Comparison of ENCODE assay signal across 8 cellular contexts in genomic region chr16:89031715-89032659, GRCh38. TPM values are rescaled to one million over a fixed set of nuclear protein-coding genes. Genes with fewer than 3 reads are reported as not detected.
DNase-seq lines count a peak whose midpoint lies in the region; ATAC-seq and TF ChIP-seq lines count a peak whose summit lies in the region.

No MANE protein-coding gene starts in this region.

- H3K27ac Mint-ChIP-seq in stimulated activated naive B cell treated with anti-CD40 and anti-IgM and Interleukin-4, amounts not matched to agents 10 μg/mL and 1 μg/mL and 100 μg/mL, for 72 hours, result peak overlapping the region; percentile 39
- H3K27ac Mint-ChIP-seq in neural progenitor cell, result no peak overlapping the region

- H3K4me3 ChIP-seq in GM06990 (replicated peaks; ENCODE audit: low read depth, low read length) (0 out of 2 replicates have a peak overlapping the region, but pooled peaks have one; percentile 2), left ventricle myocardium inferior (no peak overlapping the region), neural progenitor cell (no peak overlapping the region), H7 (ENCODE audit: insufficient read depth, low read depth, low read length) (no peak overlapping the region)

- no peak overlapping the region for H3K27ac ChIP-seq in left ventricle myocardium inferior (replicated peaks)
- H3K27ac ChIP-seq in neural progenitor cell, result no peak overlapping the region

- H3K27me3 ChIP-seq in GM06990 (replicated peaks; ENCODE audit: control insufficient read depth, insufficient read depth, low read length) (no peaks in the 10 kb centered on the region; the same call in 1 of the 2 replicates), left ventricle myocardium inferior (ENCODE audit: low read depth) (peaks cover 58% of the 10 kb centered on the region), neural progenitor cell (peaks cover 13% of the 10 kb centered on the region), H7 (ENCODE audit: control insufficient read depth, insufficient read depth, low read length) (no peaks in the 10 kb centered on the region)

- no peak for TF ChIP-seq CTCF in GM06990 (IDR thresholded peaks at IDR 0.05; ENCODE audit: insufficient read depth, low read length, poor library complexity, severe bottlenecking)
- TF ChIP-seq CTCF in left ventricle myocardium inferior (IDR thresholded peaks at IDR 0.05; ENCODE audit: borderline replicate concordance), result no peak
- TF ChIP-seq CTCF in neural progenitor cell (IDR thresholded peaks at IDR 0.05), result no peak

- DNase-seq in GM06990 (ENCODE audit: extremely low read depth, insufficient read length), result peak; percentile 70
- peak; percentile 48 for DNase-seq in activated CD4-positive, alpha-beta T cell treated with anti-CD3 and anti-CD28 coated beads, Interleukin-2, amount 50 U/mL, for 1 hour
- peak; percentile 28 for DNase-seq in left ventricle myocardium inferior
- DNase-seq in stimulated activated naive B cell treated with anti-CD40 and anti-IgM and Interleukin-4, amounts not matched to agents 10 μg/mL and 1 μg/mL and 100 μg/mL, for 72 hours, result peak; percentile 73
- no peak for DNase-seq in neural progenitor cell (ENCODE audit: low spot score)
- DNase-seq in NCI-H510A (lab: John Stamatoyannopoulos, UW), result no peak
- no peak for DNase-seq in H7

- peaks cover 4 to 5% of the 10 kb centered on the region in 2 donors for H3K36me3 Mint-ChIP-seq in stimulated activated naive B cell treated with anti-CD40 and anti-IgM and Interleukin-4, amounts not matched to agents 10 μg/mL and 1 μg/mL and 100 μg/mL, for 72 hours
- H3K36me3 Mint-ChIP-seq in neural progenitor cell, result no peaks in the 10 kb centered on the region

- peaks cover 2% of the 10 kb centered on the region for H4K20me1 ChIP-seq in neural progenitor cell (ENCODE audit: low read depth)

- peaks cover 22 to 27% of the 10 kb centered on the region in 2 donors for H3K4me1 Mint-ChIP-seq in stimulated activated naive B cell treated with anti-CD40 and anti-IgM and Interleukin-4, amounts not matched to agents 10 μg/mL and 1 μg/mL and 100 μg/mL, for 72 hours
- H3K4me1 Mint-ChIP-seq in neural progenitor cell, result peaks cover 18% of the 10 kb centered on the region

- H3K9ac ChIP-seq in neural progenitor cell, result no peak overlapping the region

- H3K4me2 ChIP-seq in neural progenitor cell, result no peak overlapping the region

- H3K27me3 Mint-ChIP-seq in stimulated activated naive B cell treated with anti-CD40 and anti-IgM and Interleukin-4, amounts not matched to agents 10 μg/mL and 1 μg/mL and 100 μg/mL, for 72 hours, result peaks cover 5 to 11% of the 10 kb centered on the region in 2 donors
- peaks cover 10% of the 10 kb centered on the region for H3K27me3 Mint-ChIP-seq in neural progenitor cell (ENCODE audit: insufficient read depth, low read depth)

- no peaks in the 10 kb centered on the region for H3F3A ChIP-seq in neural progenitor cell (ENCODE audit: low read depth)

- H3K9me3 ChIP-seq in left ventricle myocardium inferior (replicated peaks), result peaks cover 19% of the 10 kb centered on the region
- no peaks in the 10 kb centered on the region for H3K9me3 ChIP-seq in neural progenitor cell (ENCODE audit: low read depth)

- H3K36me3 ChIP-seq in GM06990 (ENCODE audit: control insufficient read depth, insufficient read depth, low read length) (no peaks in the 10 kb centered on the region), left ventricle myocardium inferior (no peaks in the 10 kb centered on the region), neural progenitor cell (no peaks in the 10 kb centered on the region), H7 (replicated peaks; ENCODE audit: control insufficient read depth, insufficient read depth, low read length) (no peaks in the 10 kb centered on the region)

- H3K79me2 ChIP-seq in neural progenitor cell (ENCODE audit: low read depth), result no peaks in the 10 kb centered on the region

- no peak overlapping the region for H2AFZ ChIP-seq in neural progenitor cell (replicated peaks)

- H3K4me1 ChIP-seq in left ventricle myocardium inferior (no peaks in the 10 kb centered on the region), neural progenitor cell (peaks cover 9% of the 10 kb centered on the region)

- peaks cover 4 to 6% of the 10 kb centered on the region in 2 donors for H3K9me3 Mint-ChIP-seq in stimulated activated naive B cell treated with anti-CD40 and anti-IgM and Interleukin-4, amounts not matched to agents 10 μg/mL and 1 μg/mL and 100 μg/mL, for 72 hours
- peaks cover 5% of the 10 kb centered on the region for H3K9me3 Mint-ChIP-seq in neural progenitor cell

- peak overlapping the region; percentile 65 to 71 for H3K4me3 Mint-ChIP-seq in stimulated activated naive B cell treated with anti-CD40 and anti-IgM and Interleukin-4, amounts not matched to agents 10 μg/mL and 1 μg/mL and 100 μg/mL, for 72 hours
- H3K4me3 Mint-ChIP-seq in neural progenitor cell, result no peak overlapping the region

- intact Hi-C loops in left ventricle myocardium inferior (cut with micrococcal nuclease), result no loop called here

- peak; percentile 69 for ATAC-seq in HG03175 (IDR thresholded peaks at IDR 0.05; ENCODE audit: unreplicated experiment)
- ATAC-seq in stimulated activated naive B cell treated with anti-CD40 and anti-IgM and Interleukin-4, amounts not matched to agents 10 μg/mL and 1 μg/mL and 100 μg/mL, for 72 hours (replicated peaks), result peak; percentile 99

RNA-seq across cellular contexts. Expression of gene CBFA2T3, which starts 55.0 kb away (rescaled TPM):
- 8.6 TPM for total RNA-seq in left ventricle myocardium inferior
- 0.15 and 0.22 TPM in 2 replicates for total RNA-seq in neural progenitor cell (ENCODE audit: low replicate concordance)
- 0.35 TPM in 1 of 2 replicates, not detected in the other for total RNA-seq in H7 (2014; rRNA removed; shearing (Covaris generic))

Comparison
In these comparisons a context has a peak if more than half of its experiments do, and no peak if none do; other contexts are left out.
1. DNase-seq: peak in GM06990 (single experiment), activated CD4-positive, alpha-beta T cell treated with anti-CD3 and anti-CD28 coated beads, Interleukin-2, amount 50 U/mL, for 1 hour (single experiment), left ventricle myocardium inferior (single experiment) and stimulated activated naive B cell treated with anti-CD40 and anti-IgM and Interleukin-4, amounts not matched to agents 10 μg/mL and 1 μg/mL and 100 μg/mL, for 72 hours (single experiment); none in neural progenitor cell (single experiment), NCI-H510A (single experiment) and H7 (single experiment).